Comparison of ENCODE assay signal across 8 cellular contexts in the genomic region with DNA sequence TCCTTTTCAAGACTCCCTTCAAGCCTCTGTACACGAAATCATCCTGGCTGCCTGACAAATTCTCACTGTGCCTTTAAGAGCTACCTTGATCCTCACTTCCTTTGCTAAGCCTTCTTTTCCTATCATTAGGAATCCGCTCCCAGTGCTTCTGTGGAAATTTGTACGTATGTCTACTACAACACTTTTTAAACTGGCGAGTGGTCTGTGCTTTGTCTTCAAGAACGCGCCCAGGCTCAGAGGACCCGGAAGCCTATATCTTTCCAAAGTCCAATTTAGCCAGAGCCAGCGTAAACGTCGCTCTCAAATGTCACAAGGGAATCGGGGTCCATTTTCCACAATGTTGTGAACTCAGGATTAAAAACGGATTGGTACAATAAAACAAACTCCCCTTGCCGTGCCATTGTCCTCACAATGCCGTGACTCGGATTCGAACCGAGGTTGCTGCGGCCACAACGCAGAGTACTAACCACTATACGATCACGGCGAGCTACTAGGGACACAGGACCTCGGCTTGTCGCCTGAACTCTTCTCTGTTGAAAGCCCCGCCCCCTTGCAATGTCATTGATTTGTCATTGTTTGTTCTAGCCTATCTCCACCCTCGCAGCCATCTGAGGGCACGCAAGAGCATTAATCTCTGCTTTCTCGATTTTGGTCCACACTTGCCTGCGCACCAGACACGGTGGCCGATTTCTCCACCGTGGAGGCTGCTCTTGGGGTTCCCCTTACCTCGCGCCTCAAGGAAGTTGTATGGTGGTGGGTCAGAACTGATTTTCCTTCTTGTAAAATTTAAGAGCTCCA. TPM values are rescaled to one million over a fixed set of nuclear protein-coding genes. Genes with fewer than 3 reads are reported as not detected.
DNase-seq lines count a peak whose midpoint lies in the region; ATAC-seq and TF ChIP-seq lines count a peak whose summit lies in the region.

No MANE protein-coding gene starts in this region.

- H3K4me1 ChIP-seq in mesendoderm (ENCODE audit: control insufficient read depth, low read depth, low read length), result no peaks in the 10 kb centered on the region

- no peak overlapping the region for H2AK5ac ChIP-seq in mesendoderm (ENCODE audit: low read length)

- H3K4me3 Mint-ChIP-seq in CD14-positive monocyte, result no peak overlapping the region
- H3K4me3 Mint-ChIP-seq in activated CD4-positive, alpha-beta memory T cell treated with anti-CD3 and anti-CD28 coated beads, Interleukin-2, amount 10 ng/mL, durations not matched to agents 7 days and 5 days, result no peak overlapping the region
- no peak overlapping the region for H3K4me3 Mint-ChIP-seq in effector memory CD8-positive, alpha-beta T cell

- H3K79me1 ChIP-seq in mesendoderm (ENCODE audit: low read length), result no peaks in the 10 kb centered on the region

- H3K4ac ChIP-seq in mesendoderm (ENCODE audit: low read depth, low read length), result no peak overlapping the region

- peaks cover 29% of the 10 kb centered on the region for H3K4me1 Mint-ChIP-seq in CD14-positive monocyte
- H3K4me1 Mint-ChIP-seq in activated CD4-positive, alpha-beta memory T cell treated with anti-CD3 and anti-CD28 coated beads, Interleukin-2, amount 10 ng/mL, durations not matched to agents 7 days and 5 days, result peaks cover 23% of the 10 kb centered on the region
- H3K4me1 Mint-ChIP-seq in effector memory CD8-positive, alpha-beta T cell (ENCODE audit: low read depth in 2 of 2), result peaks cover 18 to 23% of the 10 kb centered on the region in 2 donors

- peak; percentile 34 for ATAC-seq in GM19397 (IDR thresholded peaks at IDR 0.05; ENCODE audit: unreplicated experiment)
- ATAC-seq in HG03558 (IDR thresholded peaks at IDR 0.05; ENCODE audit: extremely low read depth, unreplicated experiment), result peak; percentile 23
- peak; percentile 66 for ATAC-seq in effector memory CD8-positive, alpha-beta T cell (replicated peaks)

- H3K27me3 Mint-ChIP-seq in CD14-positive monocyte (ENCODE audit: low read depth in 3 of 3), result peaks cover 0 to 4% (median 2%) of the 10 kb centered on the region in 3 donors
- peaks cover 7% of the 10 kb centered on the region for H3K27me3 Mint-ChIP-seq in activated CD4-positive, alpha-beta memory T cell treated with anti-CD3 and anti-CD28 coated beads, Interleukin-2, amount 10 ng/mL, durations not matched to agents 7 days and 5 days
- peaks cover 0 to 8% of the 10 kb centered on the region in 2 donors for H3K27me3 Mint-ChIP-seq in effector memory CD8-positive, alpha-beta T cell

- no peak overlapping the region for H2BK120ac ChIP-seq in mesendoderm (ENCODE audit: low read depth, low read length)

- peak overlapping the region; percentile 5 for H3K27ac ChIP-seq in mesendoderm (ENCODE audit: low read depth, low read length)

- no peak overlapping the region for H3K18ac ChIP-seq in mesendoderm (ENCODE audit: low read length)

- CTCF ChIA-PET in activated CD4-positive, alpha-beta memory T cell treated with anti-CD3 and anti-CD28 coated beads, Interleukin-2, amount 10 ng/mL, durations not matched to agents 7 days and 5 days (lab: Charles Lee), result interaction anchor here (0.6 to 9.7 kb wide), 6 partner anchors 14 to 654 kb away, joined by 3 to 163 read pairs (median 8); a partner anchor contains a TSS

- H3K9ac ChIP-seq in mesendoderm (ENCODE audit: low read length), result peak overlapping the region; percentile 85

- DNase-seq in CD14-positive monocyte (ENCODE audit: low spot score) (peak; percentile 97), NCI-H82 treated with DMSO at 0.1 percent for 48 hours (lab: John Stamatoyannopoulos, UW; ENCODE audit: unreplicated experiment) (peak; percentile 87), mesendoderm (peak; percentile 98)
- DNase-seq in activated CD4-positive, alpha-beta memory T cell treated with anti-CD3 and anti-CD28 coated beads, Interleukin-2, amount 10 ng/mL, durations not matched to agents 7 days and 5 days, result peak; percentile 97
- DNase-seq in effector memory CD8-positive, alpha-beta T cell, result peak; percentile 98 to 99 (median 99)
- DNase-seq in stimulated activated CD8-positive, alpha-beta memory T cell treated with anti-CD3 and anti-CD28 coated beads, Interleukin-12 subunit alpha, Interleukin-12 subunit beta, amount 100 ng/mL, for 4 hours (ENCODE audit: low read depth), result peak; percentile 88

- no peak for TF ChIP-seq CTCF in CD14-positive monocyte (IDR thresholded peaks at IDR 0.05)

- no peaks in the 10 kb centered on the region for H3K36me3 ChIP-seq in mesendoderm (ENCODE audit: control insufficient read depth, insufficient read depth, low read length)

- H3K56ac ChIP-seq in mesendoderm (ENCODE audit: low read length), result peak overlapping the region; percentile 97

- peaks cover 0 to 2% (median 0%) of the 10 kb centered on the region in 7 donors for H3K9me3 Mint-ChIP-seq in CD14-positive monocyte
- H3K9me3 Mint-ChIP-seq in activated CD4-positive, alpha-beta memory T cell treated with anti-CD3 and anti-CD28 coated beads, Interleukin-2, amount 10 ng/mL, durations not matched to agents 7 days and 5 days, result no peaks in the 10 kb centered on the region
- H3K9me3 Mint-ChIP-seq in effector memory CD8-positive, alpha-beta T cell, result no peaks in the 10 kb centered on the region

- no peak overlapping the region for H4K5ac ChIP-seq in mesendoderm (ENCODE audit: low read length)

- WGBS in mesendoderm (ENCODE audit: extremely low coverage, insufficient coverage, low lambda C conversion rate), result no CpG with 5 or more reads among the region's 34 CpGs

- H3K36me3 Mint-ChIP-seq in CD14-positive monocyte, result no peaks in the 10 kb centered on the region
- H3K36me3 Mint-ChIP-seq in activated CD4-positive, alpha-beta memory T cell treated with anti-CD3 and anti-CD28 coated beads, Interleukin-2, amount 10 ng/mL, durations not matched to agents 7 days and 5 days (ENCODE audit: low read depth), result peaks cover 4% of the 10 kb centered on the region
- peaks cover 4% of the 10 kb centered on the region for H3K36me3 Mint-ChIP-seq in effector memory CD8-positive, alpha-beta T cell (ENCODE audit: insufficient read depth)

- H2BK5ac ChIP-seq in mesendoderm (ENCODE audit: low read length), result peak overlapping the region; percentile 35

- POLR2A ChIA-PET in activated CD4-positive, alpha-beta memory T cell treated with anti-CD3 and anti-CD28 coated beads, Interleukin-2, amount 10 ng/mL, durations not matched to agents 7 days and 5 days (lab: Charles Lee), result interaction anchor here (0.6 to 4.9 kb wide), 13 partner anchors 17 to 773 kb away, joined by 3 to 51 read pairs (median 4); a partner anchor contains a TSS

- no peak overlapping the region for H4K8ac ChIP-seq in mesendoderm (ENCODE audit: low read depth, low read length)

- peak overlapping the region; percentile 93 for H3K4me3 ChIP-seq in mesendoderm (ENCODE audit: low read length)

- no peaks in the 10 kb centered on the region for H3K27me3 ChIP-seq in mesendoderm (ENCODE audit: insufficient read depth, low read length, poor library complexity)

- peak overlapping the region; percentile 89 for H3K4me2 ChIP-seq in mesendoderm (ENCODE audit: low read length)

- no peak overlapping the region for H3K27ac Mint-ChIP-seq in CD14-positive monocyte
- no peak overlapping the region for H3K27ac Mint-ChIP-seq in activated CD4-positive, alpha-beta memory T cell treated with anti-CD3 and anti-CD28 coated beads, Interleukin-2, amount 10 ng/mL, durations not matched to agents 7 days and 5 days
- no peak overlapping the region for H3K27ac Mint-ChIP-seq in effector memory CD8-positive, alpha-beta T cell

- no peak overlapping the region for H2BK15ac ChIP-seq in mesendoderm (replicated peaks; ENCODE audit: low read depth)

- H3K23ac ChIP-seq in mesendoderm (ENCODE audit: low read length), result no peak overlapping the region

- no peaks in the 10 kb centered on the region for H3K79me2 ChIP-seq in mesendoderm (ENCODE audit: control insufficient read depth, insufficient read depth, low read length)

- intact Hi-C loops in CD14-positive monocyte (cut with micrococcal nuclease), result loop anchor here (2.0 to 10.0 kb wide), 6 partner anchors 33 to 655 kb away; a partner anchor contains a TSS

RNA-seq across cellular contexts. Expression of a gene that starts 12.4 kb away (rescaled TPM):
- polyA plus RNA-seq in CD14-positive monocyte, result under 1 TPM; 0.58 to 0.70 TPM
- 1 to 10 TPM; 1.7 to 2.0 TPM for total RNA-seq in activated CD4-positive, alpha-beta memory T cell treated with anti-CD3 and anti-CD28 coated beads, Interleukin-2, amount 10 ng/mL, durations not matched to agents 7 days and 5 days
- polyA plus RNA-seq in mesendoderm (2013, experiment 1 of 2), result 19.6 TPM
- 20.2 TPM for polyA plus RNA-seq in mesendoderm (2013, experiment 2 of 2)

RNA-seq across cellular contexts. Expression of a gene that starts 51.8 kb away (rescaled TPM):
- not detected for polyA plus RNA-seq in CD14-positive monocyte
- not detected for total RNA-seq in activated CD4-positive, alpha-beta memory T cell treated with anti-CD3 and anti-CD28 coated beads, Interleukin-2, amount 10 ng/mL, durations not matched to agents 7 days and 5 days
- 0.08 TPM for polyA plus RNA-seq in mesendoderm (2013, experiment 1 of 2)
- 0.13 TPM for polyA plus RNA-seq in mesendoderm (2013, experiment 2 of 2)

Comparison
In these comparisons a context has a peak if more than half of its experiments do, and no peak if none do; other contexts are left out.
1. Peak in every context shown above with its lines: DNase-seq, ATAC-seq, H3K4me3 ChIP-seq and H3K27ac ChIP-seq.